In the genomic region with DNA sequence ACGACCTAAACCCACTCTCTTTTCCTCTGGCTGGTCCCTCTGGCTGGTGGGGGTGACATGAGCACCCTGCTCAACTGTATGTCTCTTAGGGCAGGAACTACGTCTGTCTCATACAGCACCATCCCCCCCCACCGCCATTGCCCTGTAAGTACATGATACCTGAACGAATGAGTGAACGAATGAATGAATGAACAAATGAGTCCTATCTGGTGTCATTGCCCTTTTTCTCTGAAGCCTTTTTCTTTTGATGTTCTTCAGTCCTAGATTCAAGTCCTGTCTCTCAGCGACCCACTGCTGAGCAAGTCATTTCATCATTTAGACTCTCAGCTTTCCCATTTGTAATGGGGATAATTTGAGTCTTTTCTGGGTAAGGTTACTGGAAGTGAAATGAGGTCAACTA, we compare ENCODE assay signal across 11 cellular contexts. TPM values are rescaled to one million over a fixed set of nuclear protein-coding genes. Genes with fewer than 3 reads are reported as not detected.
"Had no signal": no experiment of that assay in that cellular context is flagged by ENCODE, and none has a peak within 500 bp of the region (broad histone marks: within the 10 kb centered on the region; RNA-seq: fewer than 3 reads in every experiment).

No MANE protein-coding gene starts in this region.

- H3K27ac ChIP-seq: GM23248, HL-60 had no signal

- H3K4me3 Mint-ChIP-seq: HFFc6, IgD-negative memory B cell had no signal

- H3K4me1 ChIP-seq: HAP-1 had no signal

- FAIRE-seq: HepG2 had no signal

- H3K36me3 ChIP-seq: HAP-1 had no signal

- ATAC-seq: HCT116, HepG2 had no signal

- H3K27ac Mint-ChIP-seq: HFFc6, IgD-negative memory B cell had no signal

- H3K9ac ChIP-seq: GM23248 had no signal

- DNase-seq: GOT3, H7, HFFc6, KG1 had no signal

- H3K4me3 ChIP-seq: GM23248, HAP-1 had no signal

- H2AFZ ChIP-seq: GM23248 had no signal

RNA-seq across cellular contexts. Expression of gene MATN1, which starts 10.8 kb away (rescaled TPM):
- total RNA-seq: HT1080 had no signal
- polyA plus RNA-seq: GM23248, IgD-negative memory B cell had no signal

RNA-seq across cellular contexts. Expression of gene LAPTM5, which starts 45.0 kb away (rescaled TPM):
- total RNA-seq: GM23248 had no signal
